In genomic region chr15:64351265-64351664, GRCh38 we compare ENCODE assay signal across 26 cellular contexts. TPM values are rescaled to one million over a fixed set of nuclear protein-coding genes. Genes with fewer than 3 reads are reported as not detected.
A peak's percentile ranks its signal among the peaks of the same experiment; 100 is the strongest.
DNase-seq lines count a peak whose midpoint lies in the region; ATAC-seq and TF ChIP-seq lines count a peak whose summit lies in the region.
"Had no signal": no experiment of that assay in that cellular context is flagged by ENCODE, and none has a peak within 500 bp of the region (broad histone marks: within the 10 kb centered on the region; RNA-seq: fewer than 3 reads in every experiment).

No MANE protein-coding gene starts in this region.

- H3K9me2 ChIP-seq in Loucy (replicated peaks; ENCODE audit: low read depth, low read length) = no peaks in the 10 kb centered on the region

- CTCF ChIA-PET in WTC11 (lab: Charles Lee) = no interaction called here

- ATAC-seq in WTC11 (no peak), heart left ventricle (no peak), GM19351 (IDR thresholded peaks at IDR 0.05; ENCODE audit: unreplicated experiment) (no peak)

- no peaks in the 10 kb centered on the region for H3K9me3 ChIP-seq in Loucy (ENCODE audit: insufficient read depth, low read depth, low read length)
- H3K9me3 ChIP-seq in uterus = no peaks in the 10 kb centered on the region
- no peaks in the 10 kb centered on the region for H3K9me3 ChIP-seq in heart left ventricle
- H3K9me3 ChIP-seq: HAP-1, tibial artery had no signal

- no peaks in the 10 kb centered on the region; the same call in 1 of the 2 replicates for H3F3A ChIP-seq in Loucy (ENCODE audit: low read depth)

- peaks cover 51% of the 10 kb centered on the region for H3K4me1 ChIP-seq in Loucy (ENCODE audit: insufficient read depth, low read length, poor library complexity, severe bottlenecking)
- H3K4me1 ChIP-seq in uterus = peaks cover 0 to 4% of the 10 kb centered on the region in 2 donors
- H3K4me1 ChIP-seq in heart left ventricle = peaks cover 0 to 37% (median 14%) of the 10 kb centered on the region in 12 donors

- peak overlapping the region; percentile 58 for H3K4me2 ChIP-seq in Loucy (ENCODE audit: low read depth, low read length, poor library complexity, severe bottlenecking)
- H3K4me2 ChIP-seq: KMS-11 had no signal

- H3K36me3 ChIP-seq in Loucy (ENCODE audit: insufficient read depth, low read length) = peaks cover 6% of the 10 kb centered on the region; the same call in 1 of the 2 replicates
- no peaks in the 10 kb centered on the region for H3K36me3 ChIP-seq in uterus
- peaks cover 0 to 20% (median 4%) of the 10 kb centered on the region in 9 donors for H3K36me3 ChIP-seq in heart left ventricle
- H3K36me3 ChIP-seq: HAP-1, tibial artery had no signal

- peak; percentile 5 for DNase-seq in A172 (ENCODE audit: low spot score)
- no peak for DNase-seq in WTC11 (ENCODE audit: low spot score)
- DNase-seq in iris pigment epithelial cell (ENCODE audit: low read depth) = peak; percentile 38
- DNase-seq in uterus = no peak
- DNase-seq in heart left ventricle = no peak
- no peak for DNase-seq in stimulated activated CD8-positive, alpha-beta memory T cell treated with anti-CD3 and anti-CD28 coated beads, Interleukin-4, amount 100 ng/mL, for 48 hours
- DNase-seq: activated CD4-positive, alpha-beta T cell treated with anti-CD3 and anti-CD28 coated beads, Interleukin-2, amount 50 U/mL, for 1 hour; activated naive CD4-positive, alpha-beta T cell treated with anti-CD3 and anti-CD28 coated beads, Interleukin-2, amount 50 U/mL, for 16 hours; anterior cingulate cortex; central memory CD4-positive, alpha-beta T cell; kidney; mammary epithelial cell; NCI-H187 treated with DMSO at 0.1 percent for 48 hours; NCI-H774; OCI-M1; SIG-M5; small intestine; stimulated activated CD4-positive, alpha-beta T cell treated with anti-CD3 and anti-CD28 coated beads, Interleukin-2, amount 100 ng/mL, for 48 hours; stimulated activated naive CD4-positive, alpha-beta T cell; tibial artery had no signal

- no peaks in the 10 kb centered on the region for H3K27me3 Mint-ChIP-seq in WTC11 (ENCODE audit: low read depth)

- H3K4me1 Mint-ChIP-seq in WTC11 = peaks cover 8% of the 10 kb centered on the region

- intact Hi-C loops in uterus (cut with DNase I; ENCODE audit: low total_unique reads) = no loop called here
- intact Hi-C loops in heart left ventricle (cut with DNase I) = loop anchor here in 5 of 10 donors (5.0 to 10.0 kb wide), 3 partner anchors 126 to 144 kb away; no protein-coding TSS in a partner anchor

- H3K27me3 ChIP-seq in Loucy (ENCODE audit: insufficient read depth, low read length, poor library complexity, severe bottlenecking) (no peaks in the 10 kb centered on the region), uterus (no peaks in the 10 kb centered on the region), heart left ventricle (no peaks in the 10 kb centered on the region)
- H3K27me3 ChIP-seq: tibial artery had no signal

- TF ChIP-seq CTCF in Loucy (conservative IDR thresholded peaks at IDR 0.05; ENCODE audit: low read length) (no peak), WTC11 (IDR thresholded peaks at IDR 0.05) (no peak), uterus (IDR thresholded peaks at IDR 0.05) (no peak), heart left ventricle (IDR thresholded peaks at IDR 0.05) (no peak)

- no peak for TF ChIP-seq POLR2A in uterus (IDR thresholded peaks at IDR 0.05)
- no peak for TF ChIP-seq POLR2A in heart left ventricle (IDR thresholded peaks at IDR 0.05)

- H4K20me1 ChIP-seq in Loucy (ENCODE audit: insufficient read depth, low read length, poor library complexity, severe bottlenecking) = peaks cover 35% of the 10 kb centered on the region

- no peak overlapping the region for H3K4me3 Mint-ChIP-seq in WTC11
- H3K4me3 Mint-ChIP-seq: activated T-helper 1 cell treated with anti-CD3 and anti-CD28 coated beads, Interleukin-12 subunit alpha, Interleukin-12 subunit beta, Interleukin-2, Interleukin-4 antibody, amounts not matched to agents 30 ng/mL and 10 ng/mL and 1 ng/mL, durations not matched to agents 14 hours and 24 hours and 36 hours had no signal

- POLR2A ChIA-PET in WTC11 (lab: Charles Lee) = interaction anchor here (0.6 kb wide), 1 partner anchor 129 kb away, joined by 4 read pairs; no protein-coding TSS in a partner anchor

- no peaks in the 10 kb centered on the region for H3K9me3 Mint-ChIP-seq in WTC11
- H3K9me3 Mint-ChIP-seq: activated T-helper 1 cell treated with anti-CD3 and anti-CD28 coated beads, Interleukin-12 subunit alpha, Interleukin-12 subunit beta, Interleukin-2, Interleukin-4 antibody, amounts not matched to agents 30 ng/mL and 10 ng/mL and 1 ng/mL, durations not matched to agents 14 hours and 24 hours and 36 hours had no signal

- 65 to 74% (median 67%) methylated on average over 7 of the region's 7 CpGs for WGBS in heart left ventricle, 4 donors

- H3K4me3 ChIP-seq in Loucy (ENCODE audit: low read length, poor library complexity, severe bottlenecking) (peak overlapping the region; percentile 2), uterus (no peak overlapping the region), heart left ventricle (no peak overlapping the region)
- H3K4me3 ChIP-seq: HAP-1, tibial artery had no signal

- peak overlapping the region; percentile 12 for H3K9ac ChIP-seq in Loucy (ENCODE audit: low read depth, low read length, poor library complexity, severe bottlenecking)
- H3K9ac ChIP-seq: KMS-11 had no signal

- H3K27ac ChIP-seq in uterus (no peak overlapping the region), heart left ventricle (peak overlapping the region in 1 of 12 donors; percentile 1)
- H3K27ac ChIP-seq: KMS-11, tibial artery, VCaP had no signal

- H3K36me3 Mint-ChIP-seq in WTC11 = peaks cover 6% of the 10 kb centered on the region; the same call in 1 of the 2 replicates

- H3K27ac Mint-ChIP-seq in WTC11 = peak overlapping the region; percentile 29; the same call in 1 of the 2 replicates
- H3K27ac Mint-ChIP-seq: activated T-helper 1 cell treated with anti-CD3 and anti-CD28 coated beads, Interleukin-12 subunit alpha, Interleukin-12 subunit beta, Interleukin-2, Interleukin-4 antibody, amounts not matched to agents 30 ng/mL and 10 ng/mL and 1 ng/mL, durations not matched to agents 14 hours and 24 hours and 36 hours had no signal

- H2AFZ ChIP-seq in Loucy (ENCODE audit: low read length) = no peak overlapping the region

- peaks cover 93% of the 10 kb centered on the region for H3K79me2 ChIP-seq in Loucy (ENCODE audit: insufficient read depth, low read length)

TF ChIP-seq in WTC11, 78 proteins besides CTCF, POLR2A, EP300 and RAD21 (continues in another document):
- TF ChIP-seq ATF1 (CRISPR knock-in tag; IDR thresholded peaks at IDR 0.05) (no peak), NR2C2 (CRISPR knock-in tag; IDR thresholded peaks at IDR 0.05) (no peak), JAZF1 (CRISPR knock-in tag; IDR thresholded peaks at IDR 0.05) (no peak), MYBL2 (CRISPR knock-in tag; IDR thresholded peaks at IDR 0.05) (no peak), ZNF317 (CRISPR knock-in tag; IDR thresholded peaks at IDR 0.05; ENCODE audit: borderline replicate concordance, low read depth) (no peak), USF2 (CRISPR knock-in tag; IDR thresholded peaks at IDR 0.05) (no peak), NR1H2 (CRISPR knock-in tag; IDR thresholded peaks at IDR 0.05) (no peak)
- TF ChIP-seq, protein P1, sequence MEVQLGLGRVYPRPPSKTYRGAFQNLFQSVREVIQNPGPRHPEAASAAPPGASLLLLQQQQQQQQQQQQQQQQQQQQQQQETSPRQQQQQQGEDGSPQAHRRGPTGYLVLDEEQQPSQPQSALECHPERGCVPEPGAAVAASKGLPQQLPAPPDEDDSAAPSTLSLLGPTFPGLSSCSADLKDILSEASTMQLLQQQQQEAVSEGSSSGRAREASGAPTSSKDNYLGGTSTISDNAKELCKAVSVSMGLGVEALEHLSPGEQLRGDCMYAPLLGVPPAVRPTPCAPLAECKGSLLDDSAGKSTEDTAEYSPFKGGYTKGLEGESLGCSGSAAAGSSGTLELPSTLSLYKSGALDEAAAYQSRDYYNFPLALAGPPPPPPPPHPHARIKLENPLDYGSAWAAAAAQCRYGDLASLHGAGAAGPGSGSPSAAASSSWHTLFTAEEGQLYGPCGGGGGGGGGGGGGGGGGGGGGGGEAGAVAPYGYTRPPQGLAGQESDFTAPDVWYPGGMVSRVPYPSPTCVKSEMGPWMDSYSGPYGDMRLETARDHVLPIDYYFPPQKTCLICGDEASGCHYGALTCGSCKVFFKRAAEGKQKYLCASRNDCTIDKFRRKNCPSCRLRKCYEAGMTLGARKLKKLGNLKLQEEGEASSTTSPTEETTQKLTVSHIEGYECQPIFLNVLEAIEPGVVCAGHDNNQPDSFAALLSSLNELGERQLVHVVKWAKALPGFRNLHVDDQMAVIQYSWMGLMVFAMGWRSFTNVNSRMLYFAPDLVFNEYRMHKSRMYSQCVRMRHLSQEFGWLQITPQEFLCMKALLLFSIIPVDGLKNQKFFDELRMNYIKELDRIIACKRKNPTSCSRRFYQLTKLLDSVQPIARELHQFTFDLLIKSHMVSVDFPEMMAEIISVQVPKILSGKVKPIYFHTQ (CRISPR knock-in tag; IDR thresholded peaks at IDR 0.05) = no peak
- TF ChIP-seq, protein P2, sequence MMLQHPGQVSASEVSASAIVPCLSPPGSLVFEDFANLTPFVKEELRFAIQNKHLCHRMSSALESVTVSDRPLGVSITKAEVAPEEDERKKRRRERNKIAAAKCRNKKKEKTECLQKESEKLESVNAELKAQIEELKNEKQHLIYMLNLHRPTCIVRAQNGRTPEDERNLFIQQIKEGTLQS (CRISPR knock-in tag; conservative IDR thresholded peaks at IDR 0.05) = no peak

RNA-seq across cellular contexts. Expression of gene CSNK1G1, which starts 4.7 kb away (rescaled TPM):
- 15.0 and 16.0 TPM in 2 replicates for total RNA-seq in A172 (2014; rRNA removed; shearing (Covaris generic))
- 14.9 to 19.3 TPM (median 15.3 TPM) in 3 replicates for total RNA-seq in WTC11 (2021)
- total RNA-seq in uterus = 10 to 100 TPM; 16.5 to 41.8 (median 33.3) TPM
- 10 to 100 TPM in 2 of 9 donors, 1 to 10 TPM in 7; 3.9 to 15.0 (median 7.6) TPM for total RNA-seq in heart left ventricle
- 1 to 10 TPM; 1.4 to 4.9 TPM for polyA plus RNA-seq in heart left ventricle

RNA-seq across cellular contexts. Expression of gene PCLAF, which starts 30.0 kb away (rescaled TPM):
- total RNA-seq in A172 (2014; rRNA removed; shearing (Covaris generic)) = 173 and 180 TPM in 2 replicates
- 27.2 to 41.6 TPM (median 41.5 TPM) in 3 replicates for total RNA-seq in WTC11 (2021)
- total RNA-seq in uterus = 10 to 100 TPM in 1 of 4 donors, not detected in 3; 22.7 TPM
- 1 to 10 TPM in 1 of 9 donors, under 1 TPM in 4, not detected in 4; 0.14 to 4.8 (median 0.60) TPM for total RNA-seq in heart left ventricle
- polyA plus RNA-seq in heart left ventricle = 1 to 10 TPM in 1 of 2 donors, not detected in 1; 1.3 TPM

RNA-seq across cellular contexts. Expression of gene TRIP4, which starts 36.4 kb away (rescaled TPM):
- 10.3 and 18.3 TPM in 2 replicates for total RNA-seq in A172 (2014; rRNA removed; shearing (Covaris generic))
- total RNA-seq in WTC11 (2021) (12.9 to 15.7 TPM (median 15.4 TPM) in 3 replicates), uterus (10 to 100 TPM in 3 of 4 donors, 1 to 10 TPM in 1; 1.2 to 24.1 (median 20.3) TPM), heart left ventricle (10 to 100 TPM in 8 of 9 donors, 1 to 10 TPM in 1; 5.9 to 22.7 (median 15.1) TPM)
- polyA plus RNA-seq in heart left ventricle = 10 to 100 TPM; 10.9 to 17.6 TPM

Comparison
In these comparisons a context has a peak if more than half of its experiments do, and no peak if none do; other contexts are left out.
1. DNase-seq: peak in A172 (single experiment) and iris pigment epithelial cell (single experiment); none in WTC11 (single experiment), uterus (0 of 2), heart left ventricle (0 of 5) and stimulated activated CD8-positive, alpha-beta memory T cell treated with anti-CD3 and anti-CD28 coated beads, Interleukin-4, amount 100 ng/mL, for 48 hours (single experiment).